In the genomic region with DNA sequence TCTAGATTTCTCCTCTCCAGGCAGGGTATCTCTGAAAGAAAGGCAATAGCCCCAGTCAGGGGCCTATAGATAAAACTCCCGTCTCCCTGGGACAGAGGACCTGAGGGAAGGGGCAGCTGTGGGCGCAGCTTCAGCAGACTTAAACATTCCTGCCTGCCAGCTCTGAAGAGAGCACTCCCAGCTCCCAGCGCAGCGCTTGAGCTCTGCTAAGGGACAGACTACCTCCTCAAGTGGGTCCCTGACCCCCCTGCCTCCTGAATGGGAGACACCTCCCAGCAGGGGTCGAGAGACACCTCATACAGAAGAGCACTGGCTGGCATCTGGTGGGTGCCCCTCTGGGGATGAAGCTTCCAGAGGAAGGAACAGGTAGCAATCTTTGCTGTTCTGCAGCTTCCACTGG, we compare ENCODE assay signal across 24 cellular contexts.
"Had no signal": no experiment of that assay in that cellular context is flagged by ENCODE, and none has a peak within 500 bp of the region (broad histone marks: within the 10 kb centered on the region; RNA-seq: fewer than 3 reads in every experiment).

No MANE protein-coding gene starts in this region.

- H3K27me3 ChIP-seq: stomach, suprapubic skin, testis, thyroid gland, tibial artery, tibial nerve, transverse colon, upper lobe of left lung, upper lobe of right lung, uterus, vagina had no signal

- H3K4me3 ChIP-seq: stomach, suprapubic skin, testis, thoracic aorta, thyroid gland, tibial artery, tibial nerve, transverse colon, upper lobe of left lung, upper lobe of right lung, uterus, vagina had no signal

- DNase-seq: stimulated activated CD4-positive, alpha-beta T cell treated with anti-CD3 and anti-CD28 coated beads, Interleukin-2, amount 100 ng/mL, for 48 hours; stimulated activated CD4-positive, alpha-beta T cell treated with anti-CD3 and anti-CD28 coated beads, Interleukin-4, amount 100 ng/mL, for 1 hour; stimulated activated CD4-positive, alpha-beta T cell treated with anti-CD3 and anti-CD28 coated beads, Interleukin-4, amount 100 ng/mL, for 24 hours; stimulated activated CD4-positive, alpha-beta T cell treated with anti-CD3 and anti-CD28 coated beads, Interleukin-4, amount 100 ng/mL, for 4 hours; stimulated activated CD8-positive, alpha-beta memory T cell treated with anti-CD3 and anti-CD28 coated beads, Interleukin-4, amount 100 ng/mL, for 48 hours; stimulated activated naive B cell treated with anti-CD40 and anti-IgM and Interleukin-4, amounts not matched to agents 10 μg/mL and 1 μg/mL and 100 μg/mL, for 72 hours; stimulated activated naive CD4-positive, alpha-beta T cell; stimulated activated naive CD4-positive, alpha-beta T cell treated with Interleukin-2 at 50 U/mL for 16 hours; stimulated activated naive CD8-positive, alpha-beta T cell treated with anti-CD3 and anti-CD28 coated beads, Interleukin-15, amount 100 ng/mL, for 72 hours; stimulated activated naive CD8-positive, alpha-beta T cell treated with anti-CD3 and anti-CD28 coated beads, Interleukin-15, Interleukin-2, amounts not matched to agents 100 U/mL and 50 U/mL, for 24 hours; stomach; substantia nigra; testis; thyroid gland; tibial artery; transverse colon; trophoblast cell; upper lobe of left lung; upper lobe of right lung; uterus had no signal

- H3K4me1 ChIP-seq: stomach, suprapubic skin, testis, thyroid gland, tibial artery, tibial nerve, transverse colon, upper lobe of left lung, upper lobe of right lung, uterus, vagina had no signal

- H3K27ac ChIP-seq: stomach, suprapubic skin, testis, thoracic aorta, thyroid gland, tibial artery, tibial nerve, transverse colon, upper lobe of left lung, upper lobe of right lung, uterus, vagina had no signal

- H3K9me3 ChIP-seq: suprapubic skin, testis, thyroid gland, uterus had no signal

- H3K36me3 ChIP-seq: stomach, suprapubic skin, thoracic aorta, thyroid gland, tibial artery, tibial nerve, transverse colon, upper lobe of left lung, upper lobe of right lung, uterus, vagina had no signal
